ENCODE assay signal across 29 cellular contexts in the genomic region with DNA sequence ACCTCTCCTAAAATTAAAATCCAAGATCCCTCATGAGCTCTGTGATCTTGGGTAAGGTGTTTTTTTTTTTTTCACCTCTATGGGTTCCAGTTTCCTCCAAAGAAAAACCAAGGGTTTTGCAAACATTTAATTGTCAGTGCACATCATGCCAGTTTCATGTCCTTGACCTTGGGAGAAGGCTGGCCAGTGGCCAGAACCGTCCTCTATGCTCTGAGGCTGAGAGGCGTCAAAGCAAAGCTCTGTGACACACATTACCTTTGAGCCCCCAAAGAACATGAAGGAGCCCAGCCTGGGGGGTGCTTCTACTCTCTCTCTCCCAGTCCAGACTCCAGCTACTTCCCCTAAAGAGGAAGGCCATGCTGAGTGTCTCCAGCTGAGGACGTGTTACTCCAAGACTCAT.
"Had no signal": no experiment of that assay in that cellular context is flagged by ENCODE, and none has a peak within 500 bp of the region (broad histone marks: within the 10 kb centered on the region; RNA-seq: fewer than 3 reads in every experiment).

No MANE protein-coding gene starts in this region.

- H3K36me3 ChIP-seq: esophagus squamous epithelium, gastroesophageal sphincter, heart left ventricle, left ventricle myocardium inferior, lower lobe of right lung had no signal

- FAIRE-seq: colon, endometrium, kidney had no signal

- H3K4me1 ChIP-seq: esophagus squamous epithelium, gastroesophageal sphincter, heart left ventricle, left ventricle myocardium inferior, lower lobe of right lung had no signal

- H3K27ac ChIP-seq: coronary artery, dorsolateral prefrontal cortex, epithelial cell of prostate, esophagus squamous epithelium, gastroesophageal sphincter, heart left ventricle, hepatocyte, left ventricle myocardium inferior, lower lobe of right lung had no signal

- H3K27me3 ChIP-seq: dorsolateral prefrontal cortex, esophagus squamous epithelium, gastroesophageal sphincter, heart left ventricle, hepatocyte had no signal

- ATAC-seq: effector memory CD8-positive, alpha-beta T cell; esophagus mucosa; gastroesophageal sphincter; heart left ventricle; left colon; left lobe of liver; lower lobe of right lung; mucosa of descending colon had no signal

- H3K9me3 ChIP-seq: gastroesophageal sphincter, left ventricle myocardium inferior, lower lobe of right lung had no signal

- DNase-seq: dermis blood vessel endothelial cell; dorsolateral prefrontal cortex; effector CD8-positive, alpha-beta T cell; effector memory CD8-positive, alpha-beta T cell; endodermal cell; erythroblast; esophagus squamous epithelium; foreskin fibroblast; foreskin melanocyte; heart left ventricle; hypothalamus; immature natural killer cell; islet precursor cell; kidney; kidney glomerular epithelial cell; left colon; left ventricle myocardium inferior; lower lobe of right lung; mesenchymal stem cell; mucosa of descending colon; naive B cell had no signal

- H3K4me3 ChIP-seq: coronary artery, dorsolateral prefrontal cortex, esophagus squamous epithelium, gastroesophageal sphincter, heart left ventricle, hepatocyte, left ventricle myocardium inferior, lower lobe of right lung, mucosa of descending colon had no signal

- H3K4me2 ChIP-seq: hepatocyte had no signal

- H3K79me2 ChIP-seq: hepatocyte had no signal

- H2AFZ ChIP-seq: hepatocyte had no signal
